In genomic region chr1:20602851-20603450, GRCh38 we compare ENCODE assay signal across 1 cellular context.
TF ChIP-seq lines count a peak whose summit lies in the region.

No MANE protein-coding gene starts in this region.

TF ChIP-seq in A549, 52 proteins besides CTCF, POLR2A, EP300 and RAD21:
- no peak for TF ChIP-seq CHD2 (IDR thresholded peaks at IDR 0.05; ENCODE audit: low read length, partially characterized antibody)
- TF ChIP-seq ZFP36 (IDR thresholded peaks at IDR 0.05; ENCODE audit: borderline replicate concordance, partially characterized antibody): no peak
- no peak for TF ChIP-seq EHMT2 (IDR thresholded peaks at IDR 0.05; ENCODE audit: low read depth)
